In the genomic region with DNA sequence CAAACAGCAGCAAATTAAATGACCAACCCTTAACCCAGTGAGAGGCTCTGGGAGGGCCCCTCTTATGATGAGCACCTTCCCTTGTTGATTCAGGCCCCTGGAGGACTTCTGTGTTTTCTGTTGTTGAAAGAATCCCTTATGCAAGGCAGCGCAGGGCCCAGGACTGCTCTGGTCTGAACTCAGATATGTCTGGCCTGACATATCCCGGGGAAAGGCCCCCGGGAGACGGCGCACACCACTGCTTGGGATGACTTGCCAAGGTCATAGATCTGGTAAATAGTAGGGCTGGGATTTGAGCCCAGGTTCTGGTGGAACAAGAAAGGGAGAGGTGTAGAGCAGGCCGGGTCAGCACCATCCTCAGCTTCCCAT, we compare ENCODE assay signal across 1 cellular context.
TF ChIP-seq lines count a peak whose summit lies in the region.

No MANE protein-coding gene starts in this region.

TF ChIP-seq in SK-N-SH, 30 proteins besides CTCF, POLR2A, EP300 and RAD21 (continued from another document):
- TF ChIP-seq, protein P1, sequence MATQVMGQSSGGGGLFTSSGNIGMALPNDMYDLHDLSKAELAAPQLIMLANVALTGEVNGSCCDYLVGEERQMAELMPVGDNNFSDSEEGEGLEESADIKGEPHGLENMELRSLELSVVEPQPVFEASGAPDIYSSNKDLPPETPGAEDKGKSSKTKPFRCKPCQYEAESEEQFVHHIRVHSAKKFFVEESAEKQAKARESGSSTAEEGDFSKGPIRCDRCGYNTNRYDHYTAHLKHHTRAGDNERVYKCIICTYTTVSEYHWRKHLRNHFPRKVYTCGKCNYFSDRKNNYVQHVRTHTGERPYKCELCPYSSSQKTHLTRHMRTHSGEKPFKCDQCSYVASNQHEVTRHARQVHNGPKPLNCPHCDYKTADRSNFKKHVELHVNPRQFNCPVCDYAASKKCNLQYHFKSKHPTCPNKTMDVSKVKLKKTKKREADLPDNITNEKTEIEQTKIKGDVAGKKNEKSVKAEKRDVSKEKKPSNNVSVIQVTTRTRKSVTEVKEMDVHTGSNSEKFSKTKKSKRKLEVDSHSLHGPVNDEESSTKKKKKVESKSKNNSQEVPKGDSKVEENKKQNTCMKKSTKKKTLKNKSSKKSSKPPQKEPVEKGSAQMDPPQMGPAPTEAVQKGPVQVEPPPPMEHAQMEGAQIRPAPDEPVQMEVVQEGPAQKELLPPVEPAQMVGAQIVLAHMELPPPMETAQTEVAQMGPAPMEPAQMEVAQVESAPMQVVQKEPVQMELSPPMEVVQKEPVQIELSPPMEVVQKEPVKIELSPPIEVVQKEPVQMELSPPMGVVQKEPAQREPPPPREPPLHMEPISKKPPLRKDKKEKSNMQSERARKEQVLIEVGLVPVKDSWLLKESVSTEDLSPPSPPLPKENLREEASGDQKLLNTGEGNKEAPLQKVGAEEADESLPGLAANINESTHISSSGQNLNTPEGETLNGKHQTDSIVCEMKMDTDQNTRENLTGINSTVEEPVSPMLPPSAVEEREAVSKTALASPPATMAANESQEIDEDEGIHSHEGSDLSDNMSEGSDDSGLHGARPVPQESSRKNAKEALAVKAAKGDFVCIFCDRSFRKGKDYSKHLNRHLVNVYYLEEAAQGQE (IDR thresholded peaks at IDR 0.05; ENCODE audit: low read depth, low read length), result no peak
- TF ChIP-seq MXI1 (IDR thresholded peaks at IDR 0.05; ENCODE audit: low read depth, low read length) (no peak), YY1 (IDR thresholded peaks at IDR 0.05; ENCODE audit: low read depth) (no peak), FOSL2 (IDR thresholded peaks at IDR 0.05; ENCODE audit: borderline replicate concordance, low read depth) (no peak), NFIC (IDR thresholded peaks at IDR 0.05; ENCODE audit: borderline replicate concordance) (no peak), RXRA (IDR thresholded peaks at IDR 0.05; ENCODE audit: borderline replicate concordance, low read depth) (no peak), FOXJ3 (CRISPR knock-in tag; IDR thresholded peaks at IDR 0.05) (no peak), FOXM1 (IDR thresholded peaks at IDR 0.05; ENCODE audit: low read depth) (no peak), JUND (IDR thresholded peaks at IDR 0.05) (no peak), TAF1 (IDR thresholded peaks at IDR 0.05; ENCODE audit: borderline replicate concordance, low read depth, low read length) (no peak)
- TF ChIP-seq, protein P2, sequence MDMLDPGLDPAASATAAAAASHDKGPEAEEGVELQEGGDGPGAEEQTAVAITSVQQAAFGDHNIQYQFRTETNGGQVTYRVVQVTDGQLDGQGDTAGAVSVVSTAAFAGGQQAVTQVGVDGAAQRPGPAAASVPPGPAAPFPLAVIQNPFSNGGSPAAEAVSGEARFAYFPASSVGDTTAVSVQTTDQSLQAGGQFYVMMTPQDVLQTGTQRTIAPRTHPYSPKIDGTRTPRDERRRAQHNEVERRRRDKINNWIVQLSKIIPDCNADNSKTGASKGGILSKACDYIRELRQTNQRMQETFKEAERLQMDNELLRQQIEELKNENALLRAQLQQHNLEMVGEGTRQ (IDR thresholded peaks at IDR 0.05; ENCODE audit: borderline replicate concordance, low read depth, low read length), result no peak
TF ChIP-seq in SK-N-SH: peak in this region for 0.
